9 cellular contexts compared by ENCODE assay signal in genomic region chr1:8197493-8198282, GRCh38.
DNase-seq lines count a peak whose midpoint lies in the region; ATAC-seq, FAIRE-seq and TF ChIP-seq lines count a peak whose summit lies in the region.
"Had no signal": no experiment of that assay in that cellular context is flagged by ENCODE, and none has a peak within 500 bp of the region (broad histone marks: within the 10 kb centered on the region; RNA-seq: fewer than 3 reads in every experiment).

No MANE protein-coding gene starts in this region.

- H3K9me3 ChIP-seq in body of pancreas (no peaks in the 10 kb centered on the region), liver (ENCODE audit: control insufficient read depth in 4 of 4, low read length in 3 of 4) (no peaks in the 10 kb centered on the region)

- 48 to 52% methylated on average over 15 to 20 of the region's 20 CpGs for WGBS in body of pancreas, 2 donors
- 57% methylated on average over 20 of the region's 20 CpGs for WGBS in liver

- peak in 1 of 2 donors; percentile 45 for TF ChIP-seq RAD21 in liver (IDR thresholded peaks at IDR 0.05)

- no peak for TF ChIP-seq POLR2A in body of pancreas (IDR thresholded peaks at IDR 0.05)

- peak; percentile 45 for ATAC-seq in body of pancreas
- ATAC-seq in HG03442 (IDR thresholded peaks at IDR 0.05; ENCODE audit: unreplicated experiment), result no peak
- ATAC-seq in HG03108 (IDR thresholded peaks at IDR 0.05; ENCODE audit: unreplicated experiment), result no peak

- H3K9ac ChIP-seq in liver (ENCODE audit: low read depth in 1 of 2, low read length in 2 of 2), result peak overlapping the region; percentile 12 to 24

- H3K4me1 ChIP-seq in body of pancreas (peaks cover 25% of the 10 kb centered on the region), liver (ENCODE audit: control insufficient read depth in 4 of 4, insufficient read depth in 4 of 4, low read length in 3 of 4) (peaks cover 0 to 17% (median 5%) of the 10 kb centered on the region in 4 donors)

- intact Hi-C loops in body of pancreas (cut with DNase I), result loop anchor here (10.0 kb wide), 1 partner anchor 163 kb away; no protein-coding TSS in a partner anchor

- FAIRE-seq in A204.1 (lab: Jason Lieb, UNC), result peak; percentile 41

- DNase-seq in HFF-Myc (ENCODE audit: extremely low read depth, low read depth) (peak; percentile 67), body of pancreas (peak; percentile 53 to 79 (median 63)), T-helper 9 cell (no peak), pons (ENCODE audit: low spot score) (no peak)
- DNase-seq: activated B cell treated with CpG ODN at 0.5 μM for 24 hours had no signal

- peak overlapping the region in 1 of 4 donors; percentile 2 for H3K27ac ChIP-seq in body of pancreas
- H3K27ac ChIP-seq in liver (ENCODE audit: low read depth in 1 of 2, low read length in 2 of 2), result peak overlapping the region; percentile 23 to 64

- H3K27me3 ChIP-seq in body of pancreas, result no peaks in the 10 kb centered on the region
- H3K27me3 ChIP-seq in liver (ENCODE audit: control insufficient read depth in 4 of 4, insufficient read depth in 4 of 4, low read length in 3 of 4), result no peaks in the 10 kb centered on the region

- H3K4me3 ChIP-seq in HFF-Myc (replicated peaks; ENCODE audit: low read depth, low read length) (no peak overlapping the region), body of pancreas (no peak overlapping the region), liver (ENCODE audit: low read depth in 1 of 3, low read length in 3 of 3) (no peak overlapping the region)

- TF ChIP-seq CTCF in HFF-Myc (IDR thresholded peaks at IDR 0.05; ENCODE audit: low read depth, low read length, missing control alignments) (no peak), body of pancreas (IDR thresholded peaks at IDR 0.05) (no peak), liver (IDR thresholded peaks at IDR 0.05; ENCODE audit: low read depth, low read length, missing input control) (no peak)

- H3K36me3 ChIP-seq in body of pancreas (replicated peaks in 1 of 2; ENCODE audit: insufficient read depth in 1 of 2, low read depth in 2 of 2), result no peaks in the 10 kb centered on the region
- no peaks in the 10 kb centered on the region for H3K36me3 ChIP-seq in liver (ENCODE audit: control insufficient read depth in 4 of 4, insufficient read depth in 3 of 4, low read depth in 1 of 4, low read length in 3 of 4)

TF ChIP-seq in liver, 16 proteins besides CTCF, POLR2A, EP300 and RAD21:
- no peak for TF ChIP-seq EGR1 (IDR thresholded peaks at IDR 0.05; ENCODE audit: low read depth in 2 of 2)
- peak; percentile 49 to 51 for TF ChIP-seq HNF4A (conservative IDR thresholded peaks at IDR 0.05)
- TF ChIP-seq, protein P1, sequence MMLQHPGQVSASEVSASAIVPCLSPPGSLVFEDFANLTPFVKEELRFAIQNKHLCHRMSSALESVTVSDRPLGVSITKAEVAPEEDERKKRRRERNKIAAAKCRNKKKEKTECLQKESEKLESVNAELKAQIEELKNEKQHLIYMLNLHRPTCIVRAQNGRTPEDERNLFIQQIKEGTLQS (IDR thresholded peaks at IDR 0.05), result peak; percentile 71
- peak; percentile 36 to 74 for TF ChIP-seq RXRA (IDR thresholded peaks at IDR 0.05)

Comparison
In these comparisons a context has a peak if more than half of its experiments do, and no peak if none do; other contexts are left out.
1. DNase-seq: peak in HFF-Myc (single experiment) and body of pancreas (4 of 4); none in T-helper 9 cell (single experiment) and pons (single experiment).